In genomic region chr5:59487068-59487686, GRCh38 we compare ENCODE assay signal across 2 cellular contexts.
TF ChIP-seq lines count a peak whose summit lies in the region.

No MANE protein-coding gene starts in this region.

TF ChIP-seq in A549, 52 proteins besides CTCF, POLR2A, EP300 and RAD21 (continued from another document):
- TF ChIP-seq PBX3 (IDR thresholded peaks at IDR 0.05) (no peak), POLR2AphosphoS2 (conservative IDR thresholded peaks at IDR 0.05; ENCODE audit: low read length) (no peak), RNF2 (IDR thresholded peaks at IDR 0.05; ENCODE audit: borderline replicate concordance, low read depth) (no peak), NFE2L2 (conservative IDR thresholded peaks at IDR 0.05; ENCODE audit: low read length) (no peak), PHF8 (IDR thresholded peaks at IDR 0.05; ENCODE audit: borderline replicate concordance, low read depth) (no peak), HES2 (IDR thresholded peaks at IDR 0.05) (no peak), CHD4 (IDR thresholded peaks at IDR 0.05; ENCODE audit: borderline replicate concordance) (no peak), TP53 (CRISPR knock-in tag; IDR thresholded peaks at IDR 0.05) (no peak), ZSCAN20 (CRISPR knock-in tag; IDR thresholded peaks at IDR 0.05) (no peak), SREBF2 (IDR thresholded peaks at IDR 0.05) (no peak)
- TF ChIP-seq, protein P1, sequence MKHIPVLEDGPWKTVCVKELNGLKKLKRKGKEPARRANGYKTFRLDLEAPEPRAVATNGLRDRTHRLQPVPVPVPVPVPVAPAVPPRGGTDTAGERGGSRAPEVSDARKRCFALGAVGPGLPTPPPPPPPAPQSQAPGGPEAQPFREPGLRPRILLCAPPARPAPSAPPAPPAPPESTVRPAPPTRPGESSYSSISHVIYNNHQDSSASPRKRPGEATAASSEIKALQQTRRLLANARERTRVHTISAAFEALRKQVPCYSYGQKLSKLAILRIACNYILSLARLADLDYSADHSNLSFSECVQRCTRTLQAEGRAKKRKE (CRISPR knock-in tag; IDR thresholded peaks at IDR 0.05; ENCODE audit: low read depth), result no peak
TF ChIP-seq in A549: peak in this region for 0.

TF ChIP-seq in H1, 55 proteins besides CTCF, POLR2A, EP300 and RAD21 (continued from another document):
- TF ChIP-seq, protein P2, sequence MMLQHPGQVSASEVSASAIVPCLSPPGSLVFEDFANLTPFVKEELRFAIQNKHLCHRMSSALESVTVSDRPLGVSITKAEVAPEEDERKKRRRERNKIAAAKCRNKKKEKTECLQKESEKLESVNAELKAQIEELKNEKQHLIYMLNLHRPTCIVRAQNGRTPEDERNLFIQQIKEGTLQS (IDR thresholded peaks at IDR 0.05; ENCODE audit: insufficient read depth, low read depth, low read length), result no peak
